19 cellular contexts compared by ENCODE assay signal in genomic region chr3:127908202-127908601, GRCh38. TPM values are rescaled to one million over a fixed set of nuclear protein-coding genes. Genes with fewer than 3 reads are reported as not detected.
DNase-seq lines count a peak whose midpoint lies in the region; ATAC-seq, FAIRE-seq and TF ChIP-seq lines count a peak whose summit lies in the region.
"Had no signal": no experiment of that assay in that cellular context is flagged by ENCODE, and none has a peak within 500 bp of the region (broad histone marks: within the 10 kb centered on the region; RNA-seq: fewer than 3 reads in every experiment).

No MANE protein-coding gene starts in this region.

- intact Hi-C loops in HepG2 (cut with micrococcal nuclease; ENCODE audit: unreplicated experiment): no loop called here
- intact Hi-C loops in left cardiac atrium (cut with DNase I): no loop called here
- intact Hi-C loops in upper lobe of right lung (cut with DNase I): no loop called here

- no peaks in the 10 kb centered on the region for H3K4me1 ChIP-seq in liver (ENCODE audit: control insufficient read depth in 4 of 4, insufficient read depth in 4 of 4, low read length in 3 of 4)
- no peaks in the 10 kb centered on the region for H3K4me1 ChIP-seq in HepG2 (ENCODE audit: insufficient read depth, low read length)
- H3K4me1 ChIP-seq in upper lobe of right lung: peaks cover 20% of the 10 kb centered on the region
- peaks cover 7% of the 10 kb centered on the region for H3K4me1 ChIP-seq in SJCRH30

- FAIRE-seq in HepG2 (lab: Jason Lieb, UNC): no peak
- FAIRE-seq: keratinocyte had no signal

- H3K9ac ChIP-seq in liver (ENCODE audit: low read depth in 1 of 2, low read length in 2 of 2) (no peak overlapping the region), HepG2 (ENCODE audit: insufficient read depth, low read depth, low read length) (no peak overlapping the region)

- no peaks in the 10 kb centered on the region for H3K79me2 ChIP-seq in HepG2 (ENCODE audit: insufficient read depth, low read length)

- TF ChIP-seq RAD21 in liver (IDR thresholded peaks at IDR 0.05) (no peak), HepG2 (CRISPR knock-in tag; IDR thresholded peaks at IDR 0.05) (no peak)

- ATAC-seq in HepG2 (no peak), left cardiac atrium (peak; percentile 38 to 60), upper lobe of right lung (peak; percentile 88), GM21423 (IDR thresholded peaks at IDR 0.05; ENCODE audit: unreplicated experiment) (no peak)
- ATAC-seq: HCT116 had no signal

- TF ChIP-seq CTCF in liver (IDR thresholded peaks at IDR 0.05; ENCODE audit: low read depth, low read length, missing input control) (no peak), HepG2 (CRISPR knock-in tag; IDR thresholded peaks at IDR 0.05) (no peak), upper lobe of right lung (IDR thresholded peaks at IDR 0.05) (no peak)

- H4K20me1 ChIP-seq in HepG2 (ENCODE audit: insufficient read depth, low read length): no peaks in the 10 kb centered on the region

- H2AFZ ChIP-seq in HepG2 (ENCODE audit: low read length): no peak overlapping the region

- H3K27me3 ChIP-seq in liver (ENCODE audit: control insufficient read depth in 4 of 4, insufficient read depth in 4 of 4, low read length in 3 of 4) (no peaks in the 10 kb centered on the region), HepG2 (ENCODE audit: control insufficient read depth in 1 of 2, insufficient read depth in 2 of 2, low read length in 2 of 2) (no peaks in the 10 kb centered on the region; a peak in 2 of 5 replicates), upper lobe of right lung (no peaks in the 10 kb centered on the region), SJCRH30 (no peaks in the 10 kb centered on the region)
- H3K27me3 ChIP-seq: vagina had no signal

- TF ChIP-seq EP300 in HepG2 (IDR thresholded peaks at IDR 0.05; ENCODE audit: low read depth in 2 of 2, low read length in 2 of 2) (no peak), HepG2 (CRISPR knock-in tag; IDR thresholded peaks at IDR 0.05; ENCODE audit: borderline replicate concordance) (no peak)

- no TSS peak for BruUV-seq in HepG2 (replicated peaks; lab: Mats Ljungman, UMichigan)

- CTCF ChIA-PET in HepG2 (lab: Yijun Ruan, JAX; ENCODE audit: low intra/inter-chr PET ratio, low total read pairs): no interaction called here

- 80% methylated on average over 4 of the region's 4 CpGs for WGBS in liver
- WGBS in HepG2 (ENCODE audit: low lambda C conversion rate): 19% methylated on average over 4 of the region's 4 CpGs

- DNase-seq in HepG2 (ENCODE audit: low spot score): no peak
- DNase-seq in SIG-M5 treated with dmso at 0.1 percent for 504 hours (lab: John Stamatoyannopoulos, UW; ENCODE audit: unreplicated experiment): peak; percentile 58
- no peak for DNase-seq in left cardiac atrium
- no peak for DNase-seq in upper lobe of right lung
- no peak for DNase-seq in SJCRH30
- DNase-seq in UCSD-AML1 (lab: John Stamatoyannopoulos, UW; ENCODE audit: unreplicated experiment): no peak
- DNase-seq: activated CD4-positive, CD25-positive, alpha-beta regulatory T cell; caudate nucleus; effector CD4-positive, alpha-beta T cell; NCI-H187 treated with DMSO at 0.1 percent for 48 hours; NCI-H510A treated with DMSO at 0.1 percent for 48 hours; stimulated activated CD4-positive, alpha-beta T cell treated with anti-CD3 and anti-CD28 coated beads, Interleukin-4, amount 100 ng/mL, for 1 hour had no signal

- H3K9me3 ChIP-seq in liver (ENCODE audit: control insufficient read depth in 4 of 4, low read length in 3 of 4) (no peaks in the 10 kb centered on the region), HepG2 (ENCODE audit: low read length) (no peaks in the 10 kb centered on the region), upper lobe of right lung (no peaks in the 10 kb centered on the region), SJCRH30 (replicated peaks) (no peaks in the 10 kb centered on the region; the same call in 1 of the 2 replicates)
- H3K9me3 ChIP-seq: vagina had no signal

- in situ Hi-C loops in HepG2 (cut with HindIII; ENCODE audit: extremely low pct_ligation_motif_present, low pct_unique_long_range_greater_than_20kb): no loop called here

- H3K36me3 ChIP-seq in liver (ENCODE audit: control insufficient read depth in 4 of 4, insufficient read depth in 3 of 4, low read depth in 1 of 4, low read length in 3 of 4) (peaks cover 0 to 1% (median 0%) of the 10 kb centered on the region in 4 donors), HepG2 (replicated peaks in 1 of 2; ENCODE audit: control insufficient read depth in 1 of 2, insufficient read depth in 2 of 2, low read length in 2 of 2) (no peaks in the 10 kb centered on the region), upper lobe of right lung (no peaks in the 10 kb centered on the region), SJCRH30 (no peaks in the 10 kb centered on the region)
- H3K36me3 ChIP-seq: vagina had no signal

- H3K4me3 ChIP-seq in liver (ENCODE audit: low read depth in 1 of 3, low read length in 3 of 3) (no peak overlapping the region), HepG2 (replicated peaks in 1 of 3; ENCODE audit: insufficient read depth in 1 of 3, low read depth in 2 of 3, low read length in 3 of 3) (no peak overlapping the region), upper lobe of right lung (no peak overlapping the region), SJCRH30 (no peak overlapping the region)
- H3K4me3 ChIP-seq: vagina had no signal

- no peak overlapping the region for H3K4me2 ChIP-seq in HepG2 (ENCODE audit: low read depth, low read length)

- H3K27ac ChIP-seq in liver (ENCODE audit: low read depth in 1 of 2, low read length in 2 of 2) (no peak overlapping the region), HepG2 (ENCODE audit: extremely low read length, insufficient read depth, low read length) (no peak overlapping the region), upper lobe of right lung (no peak overlapping the region), SJCRH30 (no peak overlapping the region)
- H3K27ac ChIP-seq: vagina had no signal

- TF ChIP-seq POLR2A in HepG2 (IDR thresholded peaks at IDR 0.05; ENCODE audit: insufficient read depth in 1 of 2, low read depth in 2 of 2, low read length in 2 of 2): no peak

- POLR2A ChIA-PET in HepG2 (lab: Yijun Ruan, JAX): no interaction called here

TF ChIP-seq in liver, 16 proteins besides CTCF, POLR2A, EP300 and RAD21:
- TF ChIP-seq YY1 (IDR thresholded peaks at IDR 0.05) (peak; percentile 32), TAF1 (conservative IDR thresholded peaks at IDR 0.05) (no peak), MAX (IDR thresholded peaks at IDR 0.05) (peak; percentile 16)

TF ChIP-seq in HepG2, 621 proteins besides CTCF, POLR2A, EP300 and RAD21 (continues in another document):
- TF ChIP-seq THAP8 (CRISPR knock-in tag; IDR thresholded peaks at IDR 0.05; ENCODE audit: borderline replicate concordance) (no peak), ISL2 (CRISPR knock-in tag; IDR thresholded peaks at IDR 0.05) (no peak), ISX (CRISPR knock-in tag; conservative IDR thresholded peaks at IDR 0.05) (no peak), ONECUT2 (CRISPR knock-in tag; IDR thresholded peaks at IDR 0.05) (no peak), ZNF234 (CRISPR knock-in tag; conservative IDR thresholded peaks at IDR 0.05) (no peak), ZNF740 (CRISPR knock-in tag; IDR thresholded peaks at IDR 0.05) (no peak), HMG20A (CRISPR knock-in tag; IDR thresholded peaks at IDR 0.05; ENCODE audit: borderline replicate concordance) (no peak)

RNA-seq across cellular contexts. Expression of gene KBTBD12, which starts 6.8 kb away (rescaled TPM):
- total RNA-seq in liver (under 1 TPM; 0.08 to 0.89 TPM), HepG2 (2016; rRNA removed; fragmentation: Illumina TruSeq; extraction: Trizol) (not detected in 2 replicates), left cardiac atrium (1 to 10 TPM; 3.2 to 5.1 TPM), upper lobe of right lung (1.3 TPM)
- polyA plus RNA-seq in liver (under 1 TPM in 1 of 2 donors, not detected in 1; 0.02 TPM), HepG2 (2011; rRNA removed) (not detected in 2 replicates)
- total RNA-seq in HepG2 (2016; cell fraction: cytosol; rRNA removed; fragmentation: Illumina TruSeq; extraction: Trizol; ENCODE audit: low read depth): not detected in 2 replicates
- not detected in 2 replicates for total RNA-seq in HepG2 (2016; cell fraction: insoluble cytoplasmic fraction; rRNA removed; fragmentation: Illumina TruSeq; extraction: Trizol)
- total RNA-seq in HepG2 (2016; cell fraction: membrane; rRNA removed; fragmentation: Illumina TruSeq; extraction: Trizol): not detected in 2 replicates
- not detected in 2 replicates for total RNA-seq in HepG2 (2016; cell fraction: nucleus; rRNA removed; fragmentation: Illumina TruSeq; extraction: Trizol)
- not detected in 2 replicates for polyA plus RNA-seq in HepG2 (2011; cell fraction: cytosol; rRNA removed)
- polyA plus RNA-seq in HepG2 (2011; cell fraction: nucleus; rRNA removed): not detected in 2 replicates
- polyA plus RNA-seq in HepG2 (2012): not detected in 2 replicates
- polyA plus RNA-seq in HepG2 (2016; cell fraction: cytosol; fragmentation: Illumina TruSeq; extraction: Trizol; ENCODE audit: low read depth): not detected in 2 replicates
- polyA plus RNA-seq in HepG2 (2016; cell fraction: insoluble cytoplasmic fraction; fragmentation: Illumina TruSeq; extraction: Trizol; ENCODE audit: low read depth): not detected in 2 replicates
- not detected in 2 replicates for polyA plus RNA-seq in HepG2 (2016; cell fraction: membrane; fragmentation: Illumina TruSeq; extraction: Trizol; ENCODE audit: low read depth)
- polyA plus RNA-seq in HepG2 (2016; cell fraction: nucleus; fragmentation: Illumina TruSeq; extraction: Trizol; ENCODE audit: insufficient read depth, low read depth): not detected in 2 replicates
- polyA minus RNA-seq in HepG2 (2011; rRNA and poly(A)+ RNA removed; ENCODE audit: low replicate concordance): not detected in 2 replicates
- polyA minus RNA-seq in HepG2 (2011; cell fraction: cytosol; rRNA and poly(A)+ RNA removed): not detected in 2 replicates
- polyA minus RNA-seq in HepG2 (2011; cell fraction: nucleus; rRNA and poly(A)+ RNA removed): not detected in 2 replicates
- total RNA-seq in SJCRH30 (2014; rRNA removed; shearing (Covaris generic)): not detected in 2 replicates
- total RNA-seq: Daoy, osteoblast, vagina had no signal
- polyA plus RNA-seq: keratinocyte had no signal

Comparison
In these comparisons a context has a peak if more than half of its experiments do, and no peak if none do; other contexts are left out.
1. ATAC-seq: peak in left cardiac atrium (2 of 2) and upper lobe of right lung (single experiment); none in HepG2 (single experiment) and GM21423 (single experiment).